Comparison of ENCODE assay signal across 8 cellular contexts in genomic region chr15:98518823-98519561, GRCh38.
DNase-seq lines count a peak whose midpoint lies in the region; ATAC-seq and TF ChIP-seq lines count a peak whose summit lies in the region.

No MANE protein-coding gene starts in this region.

- no peaks in the 10 kb centered on the region for H3K9me3 ChIP-seq in MM.1S (replicated peaks; ENCODE audit: insufficient read depth, low read length)

- ATAC-seq in HG02840 (IDR thresholded peaks at IDR 0.05; ENCODE audit: low FRiP score, unreplicated experiment): no peak

- no peaks in the 10 kb centered on the region for H4K20me1 ChIP-seq in MM.1S (ENCODE audit: insufficient read depth, low read length)

- H3F3A ChIP-seq in MM.1S (ENCODE audit: insufficient read depth, low read length): no peaks in the 10 kb centered on the region

- no peaks in the 10 kb centered on the region for H3K36me3 ChIP-seq in H7 (replicated peaks; ENCODE audit: control insufficient read depth, insufficient read depth, low read length)
- H3K36me3 ChIP-seq in MM.1S (replicated peaks; ENCODE audit: insufficient read depth, low read length): no peaks in the 10 kb centered on the region

- peak; percentile 21 for DNase-seq in GM04503 (ENCODE audit: low read depth)
- DNase-seq in H7: peak; percentile 77
- peak; percentile 73 for DNase-seq in MM.1S
- peak; percentile 9 for DNase-seq in SHP77 treated with DMSO at 0.1 percent for 48 hours (lab: John Stamatoyannopoulos, UW)
- DNase-seq in activated naive CD4-positive, alpha-beta T cell treated with anti-CD3 and anti-CD28 coated beads, Interleukin-2, amount 50 U/mL, for 16 hours: peak; percentile 43
- DNase-seq in head of caudate nucleus: peak in 39 of 42 donors; percentile 13 to 86 (median 62)
- DNase-seq in posterior vena cava (ENCODE audit: low spot score): peak; percentile 72

- no peaks in the 10 kb centered on the region for H3K9me2 ChIP-seq in MM.1S (replicated peaks; ENCODE audit: insufficient read depth, low read length)

- intact Hi-C loops in head of caudate nucleus (cut with DNase I): loop anchor here (5.0 to 10.0 kb wide), 3 partner anchors 133 to 556 kb away; no protein-coding TSS in a partner anchor
- intact Hi-C loops in posterior vena cava (cut with DNase I): loop anchor here in 1 of 2 donors (5.0 kb wide), 2 partner anchors 133 to 558 kb away; no protein-coding TSS in a partner anchor

- H3K9ac ChIP-seq in MM.1S (ENCODE audit: low read length): no peak overlapping the region

- peak; percentile 88 for TF ChIP-seq CTCF in MM.1S (IDR thresholded peaks at IDR 0.05; ENCODE audit: low read length)

- H3K4me3 ChIP-seq in H7 (ENCODE audit: insufficient read depth, low read depth, low read length): no peak overlapping the region
- H3K4me3 ChIP-seq in MM.1S (ENCODE audit: low read length): no peak overlapping the region

- peak overlapping the region; percentile 23; the same call in 1 of the 2 replicates for H3K4me2 ChIP-seq in MM.1S (ENCODE audit: low read depth, low read length)

- no peaks in the 10 kb centered on the region for H3K4me1 ChIP-seq in MM.1S (ENCODE audit: low read length)

- no peaks in the 10 kb centered on the region for H3K79me2 ChIP-seq in MM.1S (ENCODE audit: low read length)

- H2AFZ ChIP-seq in MM.1S (ENCODE audit: low read length): no peak overlapping the region

- H3K27ac ChIP-seq in MM.1S (ENCODE audit: low read length): no peak overlapping the region

- H3K27me3 ChIP-seq in H7 (ENCODE audit: control insufficient read depth, insufficient read depth, low read length): no peaks in the 10 kb centered on the region
- H3K27me3 ChIP-seq in MM.1S (replicated peaks; ENCODE audit: insufficient read depth, low read length): no peaks in the 10 kb centered on the region

Comparison
In these comparisons a context has a peak if more than half of its experiments do, and no peak if none do; other contexts are left out.
1. DNase-seq: peak in every context shown above with its lines; median percentile 77 in H7; 73 in MM.1S; 72 in posterior vena cava; 62 in head of caudate nucleus; 43 in activated naive CD4-positive, alpha-beta T cell treated with anti-CD3 and anti-CD28 coated beads, Interleukin-2, amount 50 U/mL, for 16 hours; 21 in GM04503; 9 in SHP77 treated with DMSO at 0.1 percent for 48 hours.